ENCODE assay signal across 25 cellular contexts in genomic region chr6:44020148-44020547, GRCh38.
A peak's percentile ranks its signal among the peaks of the same experiment; 100 is the strongest.
DNase-seq lines count a peak whose midpoint lies in the region; ATAC-seq and TF ChIP-seq lines count a peak whose summit lies in the region.
"Had no signal": no experiment of that assay in that cellular context is flagged by ENCODE, and none has a peak within 500 bp of the region (broad histone marks: within the 10 kb centered on the region; RNA-seq: fewer than 3 reads in every experiment).

No MANE protein-coding gene starts in this region.

- H3K4me3 Mint-ChIP-seq in endothelial cell (ENCODE audit: unreplicated experiment) = peak overlapping the region; percentile 25
- H3K4me3 Mint-ChIP-seq: activated naive CD8-positive, alpha-beta T cell treated with anti-CD3 and anti-CD28 coated beads, Interleukin-2, amount 50 U/mL, for 24 hours; CD4-positive, alpha-beta T cell; naive thymus-derived CD4-positive, alpha-beta T cell; stimulated activated memory B cell treated with anti-CD40 and anti-IgM and Interleukin-4, amounts not matched to agents 10 μg/mL and 1 μg/mL and 100 μg/mL, for 72 hours had no signal

- DNase-seq in endothelial cell (ENCODE audit: low spot score) = no peak
- DNase-seq in heart left ventricle = peak in 1 of 5 donors; percentile 56
- DNase-seq in mucosa of descending colon = peak; percentile 18 to 45 (median 38)
- DNase-seq in uterus = peak; percentile 73 to 87
- DNase-seq in cortex of kidney (lab: John Stamatoyannopoulos, UW) = no peak
- DNase-seq in NCI-H2107 (lab: John Stamatoyannopoulos, UW) = no peak
- DNase-seq: activated CD4-positive, alpha-beta T cell treated with anti-CD3 and anti-CD28 coated beads, Interleukin-2, amount 50 U/mL, for 48 hours; activated naive CD8-positive, alpha-beta T cell treated with anti-CD3 and anti-CD28 coated beads, Interleukin-2, amount 50 U/mL, for 24 hours; CD4-positive, alpha-beta T cell; effector CD4-positive, alpha-beta T cell; EL; mesendoderm; naive thymus-derived CD4-positive, alpha-beta T cell; NCI-H1105; NCI-H2081 treated with DMSO at 0.1 percent for 48 hours; NCI-H446; occipital lobe; retina; SIG-M5; stimulated activated CD4-positive, alpha-beta T cell treated with anti-CD3 and anti-CD28 coated beads, Interleukin-4, amount 100 ng/mL, for 1 hour had no signal

- intact Hi-C loops in heart left ventricle (cut with DNase I) (no loop called here), mucosa of descending colon (cut with DNase I, micrococcal nuclease) (no loop called here), uterus (cut with DNase I; ENCODE audit: low total_unique reads) (no loop called here)

- TF ChIP-seq CTCF in endothelial cell (IDR thresholded peaks at IDR 0.05; ENCODE audit: unreplicated experiment) (no peak), heart left ventricle (IDR thresholded peaks at IDR 0.05) (no peak), mucosa of descending colon (IDR thresholded peaks at IDR 0.05) (no peak), uterus (IDR thresholded peaks at IDR 0.05) (no peak)

- H3K4me3 ChIP-seq in heart left ventricle = no peak overlapping the region
- H3K4me3 ChIP-seq in mucosa of descending colon = no peak overlapping the region
- H3K4me3 ChIP-seq in uterus = no peak overlapping the region
- H3K4me3 ChIP-seq: thoracic aorta had no signal

- H3K9me3 Mint-ChIP-seq in endothelial cell (ENCODE audit: unreplicated experiment) = no peaks in the 10 kb centered on the region
- H3K9me3 Mint-ChIP-seq: activated T-helper 2 cell treated with anti-CD3 and anti-CD28 coated beads, Interferon-gamma antibody, Interleukin-2, Interleukin-4, amounts not matched to agents 10 μg/mL and 5 μg/mL and 100 μg/mL, durations not matched to agents 14 hours and 24 hours and 36 hours; CD4-positive, alpha-beta T cell had no signal

- ATAC-seq in heart left ventricle = peak; percentile 53 to 71 (median 64)
- ATAC-seq in mucosa of descending colon = peak; percentile 43
- no peak for ATAC-seq in HG02763 (IDR thresholded peaks at IDR 0.05; ENCODE audit: unreplicated experiment)
- ATAC-seq: activated naive CD8-positive, alpha-beta T cell treated with anti-CD3 and anti-CD28 coated beads, Interleukin-2, amount 50 U/mL, for 24 hours; HCT116; naive thymus-derived CD4-positive, alpha-beta T cell; stimulated activated memory B cell treated with anti-CD40 and anti-IgM and Interleukin-4, amounts not matched to agents 10 μg/mL and 1 μg/mL and 100 μg/mL, for 72 hours had no signal

- TF ChIP-seq POLR2A in heart left ventricle (IDR thresholded peaks at IDR 0.05) (no peak), uterus (IDR thresholded peaks at IDR 0.05) (no peak)

- peaks cover 23% of the 10 kb centered on the region for H3K4me1 Mint-ChIP-seq in endothelial cell (ENCODE audit: unreplicated experiment)
- H3K4me1 Mint-ChIP-seq: stimulated activated memory B cell treated with anti-CD40 and anti-IgM and Interleukin-4, amounts not matched to agents 10 μg/mL and 1 μg/mL and 100 μg/mL, for 72 hours had no signal

- no peaks in the 10 kb centered on the region for H3K9me3 ChIP-seq in heart left ventricle
- no peaks in the 10 kb centered on the region for H3K9me3 ChIP-seq in mucosa of descending colon
- no peaks in the 10 kb centered on the region for H3K9me3 ChIP-seq in uterus
- H3K9me3 ChIP-seq: thoracic aorta had no signal

- H3K27ac Mint-ChIP-seq in endothelial cell (ENCODE audit: unreplicated experiment) = no peak overlapping the region
- H3K27ac Mint-ChIP-seq: activated naive CD8-positive, alpha-beta T cell treated with anti-CD3 and anti-CD28 coated beads, Interleukin-2, amount 50 U/mL, for 24 hours; activated T-helper 2 cell treated with anti-CD3 and anti-CD28 coated beads, Interferon-gamma antibody, Interleukin-2, Interleukin-4, amounts not matched to agents 10 μg/mL and 5 μg/mL and 100 μg/mL, durations not matched to agents 14 hours and 24 hours and 36 hours; CD4-positive, alpha-beta T cell; naive thymus-derived CD4-positive, alpha-beta T cell; stimulated activated memory B cell treated with anti-CD40 and anti-IgM and Interleukin-4, amounts not matched to agents 10 μg/mL and 1 μg/mL and 100 μg/mL, for 72 hours had no signal

- no peaks in the 10 kb centered on the region for H3K36me3 Mint-ChIP-seq in endothelial cell (ENCODE audit: low read depth, unreplicated experiment)
- H3K36me3 Mint-ChIP-seq: stimulated activated memory B cell treated with anti-CD40 and anti-IgM and Interleukin-4, amounts not matched to agents 10 μg/mL and 1 μg/mL and 100 μg/mL, for 72 hours had no signal

- H3K4me1 ChIP-seq in heart left ventricle = peaks cover 0 to 10% (median 0%) of the 10 kb centered on the region in 12 donors
- H3K4me1 ChIP-seq in mucosa of descending colon (ENCODE audit: low read depth) = no peaks in the 10 kb centered on the region
- peaks cover 0 to 5% of the 10 kb centered on the region in 2 donors for H3K4me1 ChIP-seq in uterus

- no peaks in the 10 kb centered on the region for H3K27me3 ChIP-seq in heart left ventricle
- H3K27me3 ChIP-seq in uterus = no peaks in the 10 kb centered on the region

- H3K27me3 Mint-ChIP-seq in endothelial cell (ENCODE audit: unreplicated experiment) = peaks cover 4% of the 10 kb centered on the region

- H3K36me3 ChIP-seq in heart left ventricle (no peaks in the 10 kb centered on the region), mucosa of descending colon (ENCODE audit: low read depth) (no peaks in the 10 kb centered on the region), uterus (no peaks in the 10 kb centered on the region)
- H3K36me3 ChIP-seq: thoracic aorta had no signal

- H3K27ac ChIP-seq in heart left ventricle (no peak overlapping the region), uterus (peak overlapping the region; percentile 87 to 89)
- H3K27ac ChIP-seq: thoracic aorta had no signal

- 54 to 66% (median 64%) methylated on average over 2 of the region's 2 CpGs for WGBS in heart left ventricle, 4 donors

Comparison
In these comparisons a context has a peak if more than half of its experiments do, and no peak if none do; other contexts are left out.
1. DNase-seq: peak in mucosa of descending colon (3 of 3) and uterus (2 of 2); none in endothelial cell (single experiment), cortex of kidney (single experiment) and NCI-H2107 (single experiment).
2. H3K27ac ChIP-seq: peak in uterus (2 of 2); none in heart left ventricle (0 of 12).